19 cellular contexts compared by ENCODE assay signal in genomic region chr17:39090832-39091622, GRCh38.
DNase-seq lines count a peak whose midpoint lies in the region; ATAC-seq and TF ChIP-seq lines count a peak whose summit lies in the region.
"Had no signal": no experiment of that assay in that cellular context is flagged by ENCODE, and none has a peak within 500 bp of the region (broad histone marks: within the 10 kb centered on the region; RNA-seq: fewer than 3 reads in every experiment).

No MANE protein-coding gene starts in this region.

- peak overlapping the region; percentile 6 for H3K27ac Mint-ChIP-seq in activated CD8-positive, alpha-beta T cell treated with anti-CD3 and anti-CD28 coated beads for 36 hours
- peak overlapping the region; percentile 60 to 96 (median 94) for H3K27ac Mint-ChIP-seq in naive thymus-derived CD4-positive, alpha-beta T cell
- H3K27ac Mint-ChIP-seq: activated B cell treated with CpG ODN at 0.5 μM for 24 hours; T-helper 1 cell treated with Interleukin-12 subunit alpha and Interleukin-12 subunit beta and Interleukin-4 antibody, amounts not matched to agents 30 μg/mL and 1 μg/mL, for 36 hours had no signal

- H3K27me3 Mint-ChIP-seq in activated CD8-positive, alpha-beta T cell treated with anti-CD3 and anti-CD28 coated beads for 36 hours = no peaks in the 10 kb centered on the region
- no peaks in the 10 kb centered on the region for H3K27me3 Mint-ChIP-seq in naive thymus-derived CD4-positive, alpha-beta T cell
- H3K27me3 Mint-ChIP-seq: activated B cell treated with CpG ODN at 0.5 μM for 24 hours had no signal

- H3K27me3 ChIP-seq in right cardiac atrium (ENCODE audit: control insufficient read depth, insufficient read depth) (no peaks in the 10 kb centered on the region), right atrium auricular region (no peaks in the 10 kb centered on the region)
- no peaks in the 10 kb centered on the region for H3K27me3 ChIP-seq in naive thymus-derived CD4-positive, alpha-beta T cell (ENCODE audit: control insufficient read depth in 2 of 2, insufficient read depth in 2 of 2, low read length in 2 of 2)
- H3K27me3 ChIP-seq: gastroesophageal sphincter, uterus had no signal

- H3K36me3 ChIP-seq in right atrium auricular region = no peaks in the 10 kb centered on the region
- no peaks in the 10 kb centered on the region for H3K36me3 ChIP-seq in naive thymus-derived CD4-positive, alpha-beta T cell (ENCODE audit: control insufficient read depth in 2 of 3, insufficient read depth in 3 of 3, low read length in 3 of 3)
- H3K36me3 ChIP-seq: gastroesophageal sphincter, uterus had no signal

- no peaks in the 10 kb centered on the region for H3K9me3 ChIP-seq in right cardiac atrium (ENCODE audit: control insufficient read depth, low read length)
- H3K9me3 ChIP-seq in right atrium auricular region = no peaks in the 10 kb centered on the region
- no peaks in the 10 kb centered on the region for H3K9me3 ChIP-seq in naive thymus-derived CD4-positive, alpha-beta T cell (ENCODE audit: control insufficient read depth in 2 of 3, low read length in 3 of 3)
- H3K9me3 ChIP-seq: gastroesophageal sphincter, uterus had no signal

- H3K27ac ChIP-seq in right cardiac atrium (ENCODE audit: low read length) (no peak overlapping the region), right atrium auricular region (no peak overlapping the region)
- H3K27ac ChIP-seq in naive thymus-derived CD4-positive, alpha-beta T cell (ENCODE audit: low read depth, low read length) = peak overlapping the region; percentile 63
- H3K27ac ChIP-seq: gastroesophageal sphincter, uterus had no signal

- POLR2A ChIA-PET in activated CD8-positive, alpha-beta T cell treated with anti-CD3 and anti-CD28 coated beads for 36 hours (lab: Charles Lee) = interaction anchor here (0.6 to 0.8 kb wide), 2 partner anchors 62 to 285 kb away, joined by 3 read pairs; no protein-coding TSS in a partner anchor
- POLR2A ChIA-PET in naive thymus-derived CD4-positive, alpha-beta T cell (lab: Charles Lee) = interaction anchor here (0.9 to 3.3 kb wide), 3 partner anchors 11 to 108 kb away, joined by 3 to 43 read pairs (median 3); partner anchors contain the start of gene PLXDC1

- no peak overlapping the region for H3K4me3 Mint-ChIP-seq in activated CD8-positive, alpha-beta T cell treated with anti-CD3 and anti-CD28 coated beads for 36 hours
- peak overlapping the region; percentile 10 to 92 (median 52) for H3K4me3 Mint-ChIP-seq in naive thymus-derived CD4-positive, alpha-beta T cell
- H3K4me3 Mint-ChIP-seq: activated B cell treated with CpG ODN at 0.5 μM for 24 hours; T-helper 1 cell treated with Interleukin-12 subunit alpha and Interleukin-12 subunit beta and Interleukin-4 antibody, amounts not matched to agents 30 μg/mL and 1 μg/mL, for 36 hours had no signal

- intact Hi-C loops in right cardiac atrium (cut with DNase I) = no loop called here
- intact Hi-C loops in activated CD8-positive, alpha-beta T cell treated with anti-CD3 and anti-CD28 coated beads for 36 hours (cut with micrococcal nuclease) = no loop called here
- intact Hi-C loops in naive thymus-derived CD4-positive, alpha-beta T cell (cut with micrococcal nuclease) = loop anchor here in 1 of 2 donors (10.0 kb wide), 1 partner anchor 216 kb away; the partner anchor contains the start of gene LASP1

- 68% methylated on average over 17 of the region's 17 CpGs for WGBS in right cardiac atrium

- no peaks in the 10 kb centered on the region for H3K9me3 Mint-ChIP-seq in activated CD8-positive, alpha-beta T cell treated with anti-CD3 and anti-CD28 coated beads for 36 hours
- H3K9me3 Mint-ChIP-seq in naive thymus-derived CD4-positive, alpha-beta T cell = no peaks in the 10 kb centered on the region
- H3K9me3 Mint-ChIP-seq: activated B cell treated with CpG ODN at 0.5 μM for 24 hours; T-helper 1 cell treated with Interleukin-12 subunit alpha and Interleukin-12 subunit beta and Interleukin-4 antibody, amounts not matched to agents 30 μg/mL and 1 μg/mL, for 36 hours had no signal

- H3K4me3 ChIP-seq in right cardiac atrium (ENCODE audit: low read length) (no peak overlapping the region), right atrium auricular region (no peak overlapping the region)
- no peak overlapping the region for H3K4me3 ChIP-seq in naive thymus-derived CD4-positive, alpha-beta T cell (ENCODE audit: low read length)
- H3K4me3 ChIP-seq: gastroesophageal sphincter, uterus had no signal

- H3K4me1 Mint-ChIP-seq in activated CD8-positive, alpha-beta T cell treated with anti-CD3 and anti-CD28 coated beads for 36 hours (ENCODE audit: low read depth) = peaks cover 50% of the 10 kb centered on the region
- H3K4me1 Mint-ChIP-seq in naive thymus-derived CD4-positive, alpha-beta T cell = peaks cover 45 to 86% (median 69%) of the 10 kb centered on the region in 7 donors

- ATAC-seq in right cardiac atrium = no peak
- no peak for ATAC-seq in activated CD8-positive, alpha-beta T cell treated with anti-CD3 and anti-CD28 coated beads for 36 hours
- no peak for ATAC-seq in naive thymus-derived CD4-positive, alpha-beta T cell
- ATAC-seq in HG02885 (IDR thresholded peaks at IDR 0.05; ENCODE audit: poor library complexity, unreplicated experiment) = no peak
- ATAC-seq: esophagus mucosa, gastroesophageal sphincter, left colon, Right ventricle myocardium inferior had no signal

- peaks cover 5% of the 10 kb centered on the region for H3K4me1 ChIP-seq in right cardiac atrium (ENCODE audit: control insufficient read depth, insufficient read depth, low read length)
- H3K4me1 ChIP-seq in right atrium auricular region = peaks cover 0 to 24% of the 10 kb centered on the region in 2 donors
- H3K4me1 ChIP-seq in naive thymus-derived CD4-positive, alpha-beta T cell (ENCODE audit: control insufficient read depth in 2 of 2, insufficient read depth in 2 of 2, low read length in 2 of 2) = peaks cover 47 to 67% of the 10 kb centered on the region in 2 donors

- no peaks in the 10 kb centered on the region for H3K36me3 Mint-ChIP-seq in activated CD8-positive, alpha-beta T cell treated with anti-CD3 and anti-CD28 coated beads for 36 hours (ENCODE audit: low read depth)
- H3K36me3 Mint-ChIP-seq in naive thymus-derived CD4-positive, alpha-beta T cell = peaks cover 0 to under 1% (median 0%) of the 10 kb centered on the region in 5 donors

- CTCF ChIA-PET in activated CD8-positive, alpha-beta T cell treated with anti-CD3 and anti-CD28 coated beads for 36 hours (lab: Charles Lee) = interaction anchor here (0.8 to 2.6 kb wide), 7 partner anchors 11 to 108 kb away, joined by 3 to 10 read pairs (median 5); partner anchors contain the start of gene PLXDC1
- CTCF ChIA-PET in naive thymus-derived CD4-positive, alpha-beta T cell (lab: Charles Lee) = interaction anchor here (0.7 to 3.0 kb wide), 6 partner anchors 12 to 108 kb away, joined by 3 to 14 read pairs (median 6); no protein-coding TSS in a partner anchor

- no peak for TF ChIP-seq CTCF in right atrium auricular region (IDR thresholded peaks at IDR 0.05)
- TF ChIP-seq CTCF in activated CD8-positive, alpha-beta T cell treated with anti-CD3 and anti-CD28 coated beads for 36 hours (IDR thresholded peaks at IDR 0.05) = no peak

- peak in 2 of 3 donors; percentile 16 to 36 for DNase-seq in right cardiac atrium
- DNase-seq in right atrium auricular region (ENCODE audit: low spot score) = no peak
- no peak for DNase-seq in activated CD8-positive, alpha-beta T cell treated with anti-CD3 and anti-CD28 coated beads for 36 hours
- DNase-seq in naive thymus-derived CD4-positive, alpha-beta T cell = peak in 1 of 9 donors; percentile 10
- no peak for DNase-seq in NCI-H2107 treated with DMSO at 0.1 percent for 48 hours (lab: John Stamatoyannopoulos, UW; ENCODE audit: unreplicated experiment)
- DNase-seq in AG20443 (ENCODE audit: low spot score) = no peak
- DNase-seq: activated B cell treated with CpG ODN at 0.5 μM for 24 hours; Karpas-422; left colon; NCI-H1105; NCI-H2107; NCI-H524 treated with DMSO at 0.1 percent for 48 hours; stimulated activated CD4-positive, alpha-beta T cell treated with anti-CD3 and anti-CD28 coated beads, Interleukin-1b, Interleukin-23, amount 100 ng/mL, for 48 hours; uterus had no signal

Comparison
In these comparisons a context has a peak if more than half of its experiments do, and no peak if none do; other contexts are left out.
1. DNase-seq: peak in right cardiac atrium (2 of 3); none in right atrium auricular region (single experiment), activated CD8-positive, alpha-beta T cell treated with anti-CD3 and anti-CD28 coated beads for 36 hours (single experiment), NCI-H2107 treated with DMSO at 0.1 percent for 48 hours (single experiment) and AG20443 (single experiment).